Comparison of ENCODE assay signal across 8 cellular contexts in the genomic region with DNA sequence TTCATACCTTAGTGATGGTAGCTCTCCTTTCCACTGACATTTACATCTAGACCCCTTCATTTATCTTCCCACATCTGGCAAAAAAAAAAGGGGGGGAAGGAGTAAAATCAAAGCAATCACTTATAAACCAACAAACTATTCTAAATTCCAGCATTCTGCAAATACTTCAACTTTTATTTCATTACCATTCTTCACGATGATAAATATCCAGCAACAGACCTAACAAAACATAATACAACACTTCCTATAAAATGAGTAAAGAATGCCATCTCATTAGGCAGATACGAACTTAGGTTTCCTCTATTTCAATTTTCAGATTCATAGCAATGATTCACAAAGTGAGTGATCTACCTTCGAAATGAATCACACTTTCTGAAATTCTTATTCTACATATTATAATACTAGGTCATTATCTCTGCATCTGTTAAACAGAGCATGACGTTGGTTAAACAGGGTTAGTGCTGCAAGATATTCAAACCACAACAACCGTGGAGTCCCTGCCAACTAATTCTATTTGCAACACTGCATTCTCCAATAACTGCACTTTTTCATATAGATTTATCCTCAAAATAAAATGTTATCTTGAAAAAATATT. TPM values are rescaled to one million over a fixed set of nuclear protein-coding genes. Genes with fewer than 3 reads are reported as not detected.
A peak's percentile ranks its signal among the peaks of the same experiment; 100 is the strongest.
DNase-seq lines count a peak whose midpoint lies in the region; ATAC-seq and TF ChIP-seq lines count a peak whose summit lies in the region.

LRRFIP2 (minus strand) TSS at position 51 of the 595 bp plus-strand sequence. CDS start 25,599 bp downstream, outside the sequence.

- peak; percentile 30 to 41 for DNase-seq in activated T-cell treated with anti-CD3 and anti-CD28 coated beads, Interleukin-2, amount 50 U/mL, for 72 hours
- DNase-seq in activated T-cell treated with anti-CD3 and anti-CD28 coated beads for 4 hours (no peak), HT-29 (ENCODE audit: low spot score) (peak; percentile 8), left cardiac atrium (no peak), psoas muscle (no peak), NCI-H446 (lab: John Stamatoyannopoulos, UW) (no peak)
- DNase-seq in stimulated activated CD8-positive, alpha-beta memory T cell treated with anti-CD3 and anti-CD28 coated beads, Interleukin-4, amount 100 ng/mL, for 48 hours: no peak

- H3K36me3 Mint-ChIP-seq in activated T-cell treated with anti-CD3 and anti-CD28 coated beads, Interleukin-2, amount 50 U/mL, for 72 hours (ENCODE audit: insufficient read depth in 2 of 2): peaks cover 2 to 6% of the 10 kb centered on the region in 2 donors
- H3K36me3 Mint-ChIP-seq in activated naive CD8-positive, alpha-beta T cell: peaks cover 12% of the 10 kb centered on the region

- no peaks in the 10 kb centered on the region for H3K9me3 ChIP-seq in psoas muscle

- H3K27ac Mint-ChIP-seq in activated T-cell treated with anti-CD3 and anti-CD28 coated beads, Interleukin-2, amount 50 U/mL, for 72 hours: peak within 1 kb of the TSS; percentile 99
- H3K27ac Mint-ChIP-seq in activated naive CD8-positive, alpha-beta T cell: peak within 1 kb of the TSS; percentile 96

- H3K4me3 Mint-ChIP-seq in activated T-cell treated with anti-CD3 and anti-CD28 coated beads, Interleukin-2, amount 50 U/mL, for 72 hours: peak within 1 kb of the TSS; percentile 91 to 100
- H3K4me3 Mint-ChIP-seq in activated naive CD8-positive, alpha-beta T cell: peak within 1 kb of the TSS; percentile 92

- peaks cover 70% of the 10 kb centered on the region for H3K4me1 Mint-ChIP-seq in activated T-cell treated with anti-CD3 and anti-CD28 coated beads, Interleukin-2, amount 50 U/mL, for 72 hours (ENCODE audit: low read depth)
- peaks cover 64% of the 10 kb centered on the region for H3K4me1 Mint-ChIP-seq in activated naive CD8-positive, alpha-beta T cell (ENCODE audit: low read depth)

- ATAC-seq in activated T-cell treated with anti-CD3 and anti-CD28 coated beads, Interleukin-2, amount 50 U/mL, for 72 hours (replicated peaks in 1 of 2): peak; percentile 58 to 60
- ATAC-seq in left cardiac atrium (no peak), psoas muscle (no peak)

- no peaks in the 10 kb centered on the region for H3K27me3 ChIP-seq in psoas muscle (ENCODE audit: insufficient read depth in 3 of 3, low read length in 2 of 3)

- no peaks in the 10 kb centered on the region for H3K9me3 Mint-ChIP-seq in activated T-cell treated with anti-CD3 and anti-CD28 coated beads, Interleukin-2, amount 50 U/mL, for 72 hours
- no peaks in the 10 kb centered on the region for H3K9me3 Mint-ChIP-seq in activated naive CD8-positive, alpha-beta T cell (ENCODE audit: low read depth)

- peak within 1 kb of the TSS; percentile 92 for H3K4me3 ChIP-seq in psoas muscle

- H3K36me3 ChIP-seq in psoas muscle (ENCODE audit: insufficient read depth in 1 of 2, low read depth in 1 of 2): peaks cover 2 to 30% of the 10 kb centered on the region in 2 donors

- no peaks in the 10 kb centered on the region for H3K27me3 Mint-ChIP-seq in activated T-cell treated with anti-CD3 and anti-CD28 coated beads, Interleukin-2, amount 50 U/mL, for 72 hours (ENCODE audit: low read depth)
- no peaks in the 10 kb centered on the region for H3K27me3 Mint-ChIP-seq in activated naive CD8-positive, alpha-beta T cell

- intact Hi-C loops in left cardiac atrium (cut with DNase I) (no loop called here), psoas muscle (cut with DNase I) (loop anchor here in 1 of 2 donors (5.0 kb wide), 1 partner anchor 38 kb away; no protein-coding TSS in a partner anchor)

- WGBS in psoas muscle, 3 donors: 8 to 19% (median 11%) methylated on average over 5 of the region's 5 CpGs

- peaks cover 76% of the 10 kb centered on the region for H3K4me1 ChIP-seq in psoas muscle

- peak within 1 kb of the TSS; percentile 98 for H3K27ac ChIP-seq in psoas muscle

- TF ChIP-seq CTCF in psoas muscle (IDR thresholded peaks at IDR 0.05): no peak

RNA-seq across cellular contexts. Expression of gene LRRFIP2, which starts in this region (rescaled TPM):
- 10 to 100 TPM; 28.3 to 36.1 TPM for total RNA-seq in activated T-cell treated with anti-CD3 and anti-CD28 coated beads, Interleukin-2, amount 50 U/mL, for 72 hours
- 24.4 and 32.3 TPM in 2 replicates for total RNA-seq in HT-29 (2014; rRNA removed; shearing (Covaris generic))
- total RNA-seq in left cardiac atrium (100 to 1,000 TPM; 107 to 116 TPM), psoas muscle (100 to 1,000 TPM; 124 to 163 (median 138) TPM)
- 100 to 1,000 TPM in 1 of 3 donors, 10 to 100 TPM in 2; 35.7 to 135 (median 75.1) TPM for polyA plus RNA-seq in psoas muscle

Comparison
In these comparisons a context has a peak if more than half of its experiments do, and no peak if none do; other contexts are left out.
1. DNase-seq: peak in activated T-cell treated with anti-CD3 and anti-CD28 coated beads, Interleukin-2, amount 50 U/mL, for 72 hours (2 of 2) and HT-29 (single experiment); none in activated T-cell treated with anti-CD3 and anti-CD28 coated beads for 4 hours (single experiment), left cardiac atrium (single experiment), psoas muscle (0 of 2), NCI-H446 (0 of 2) and stimulated activated CD8-positive, alpha-beta memory T cell treated with anti-CD3 and anti-CD28 coated beads, Interleukin-4, amount 100 ng/mL, for 48 hours (single experiment).
2. ATAC-seq: peak in activated T-cell treated with anti-CD3 and anti-CD28 coated beads, Interleukin-2, amount 50 U/mL, for 72 hours (2 of 2); none in left cardiac atrium (0 of 2) and psoas muscle (0 of 4).